In the genomic region with DNA sequence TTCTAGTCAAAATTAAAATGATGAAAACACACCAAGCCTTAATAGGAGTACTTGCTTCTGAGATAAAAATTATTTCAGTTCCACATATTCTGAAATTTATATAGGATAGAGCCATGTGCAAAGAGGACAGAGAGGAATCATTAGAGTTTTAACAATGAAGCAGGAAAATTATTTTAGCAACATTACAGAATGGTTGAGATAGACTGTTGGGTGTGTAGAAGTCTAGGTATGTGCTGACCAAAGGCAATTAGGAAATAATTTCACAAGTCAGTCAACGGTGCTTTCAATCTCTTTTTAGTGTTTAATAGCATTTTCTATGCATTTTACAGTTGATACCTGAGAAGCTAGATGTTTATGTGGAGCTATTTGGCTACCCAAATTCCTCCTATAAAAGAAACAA, we compare ENCODE assay signal across 23 cellular contexts. TPM values are rescaled to one million over a fixed set of nuclear protein-coding genes. Genes with fewer than 3 reads are reported as not detected.
DNase-seq lines count a peak whose midpoint lies in the region; ATAC-seq and TF ChIP-seq lines count a peak whose summit lies in the region.
"Had no signal": no experiment of that assay in that cellular context is flagged by ENCODE, and none has a peak within 500 bp of the region (broad histone marks: within the 10 kb centered on the region; RNA-seq: fewer than 3 reads in every experiment).

No MANE protein-coding gene starts in this region.

- no peaks in the 10 kb centered on the region for H3K27me3 Mint-ChIP-seq in activated T-cell treated with anti-CD3 and anti-CD28 coated beads, Interleukin-2, amount 50 U/mL, for 24 hours
- H3K27me3 Mint-ChIP-seq in WTC11 (ENCODE audit: low read depth), result no peaks in the 10 kb centered on the region
- no peaks in the 10 kb centered on the region for H3K27me3 Mint-ChIP-seq in progenitor cell of endocrine pancreas

- peaks cover 3% of the 10 kb centered on the region for H3K9me3 Mint-ChIP-seq in activated T-cell treated with anti-CD3 and anti-CD28 coated beads, Interleukin-2, amount 50 U/mL, for 24 hours
- H3K9me3 Mint-ChIP-seq in WTC11 (no peaks in the 10 kb centered on the region), progenitor cell of endocrine pancreas (ENCODE audit: low read depth) (peaks cover 10% of the 10 kb centered on the region)
- H3K9me3 Mint-ChIP-seq: H9, mesothelial cell of epicardium, nephron had no signal

- H3K27ac ChIP-seq in HL-60 (replicated peaks), result peak overlapping the region; percentile 60
- H3K27ac ChIP-seq: heart left ventricle, parathyroid adenoma, SJCRH30, testis, uterus, VCaP had no signal

- no peak for ATAC-seq in WTC11
- ATAC-seq: activated naive CD4-positive, alpha-beta T cell treated with anti-CD3 and anti-CD28 coated beads, Interleukin-2, amount 50 U/mL, for 72 hours had no signal

- H3K4me3 Mint-ChIP-seq in activated T-cell treated with anti-CD3 and anti-CD28 coated beads, Interleukin-2, amount 50 U/mL, for 24 hours, result no peak overlapping the region
- H3K4me3 Mint-ChIP-seq in WTC11 (no peak overlapping the region), progenitor cell of endocrine pancreas (ENCODE audit: low read depth) (no peak overlapping the region)
- H3K4me3 Mint-ChIP-seq: H9, mesothelial cell of epicardium, nephron had no signal

- DNase-seq in activated T-cell treated with anti-CD3 and anti-CD28 coated beads, Interleukin-2, amount 50 U/mL, for 24 hours, result no peak
- no peak for DNase-seq in activated T-cell treated with anti-CD3 and anti-CD28 coated beads, Interleukin-2, amount 50 U/mL, for 1 hour
- no peak for DNase-seq in HL-60 (ENCODE audit: low read depth in 1 of 2, low spot score in 1 of 2)
- DNase-seq in WTC11 (ENCODE audit: low spot score), result no peak
- no peak for DNase-seq in progenitor cell of endocrine pancreas (ENCODE audit: low spot score, unreplicated experiment)
- DNase-seq in islet precursor cell, result no peak
- DNase-seq in H4 (ENCODE audit: low spot score), result no peak
- no peak for DNase-seq in AG08396 (ENCODE audit: low spot score)
- DNase-seq: activated CD4-positive, alpha-beta T cell treated with anti-CD3 and anti-CD28 coated beads, Interleukin-2, amount 50 U/mL, for 4 hours; activated T-cell treated with anti-CD3 and anti-CD28 coated beads for 4 hours; C1 segment of cervical spinal cord; H9; heart left ventricle; NCI-H1105; NCI-H2029 treated with DMSO at 0.1 percent for 48 hours; SJCRH30; testis; uterus had no signal

- CTCF ChIA-PET in WTC11 (lab: Charles Lee), result no interaction called here

- TF ChIP-seq CTCF in HL-60 (IDR thresholded peaks at IDR 0.05; ENCODE audit: insufficient read depth, low read length) (no peak), WTC11 (IDR thresholded peaks at IDR 0.05) (no peak), progenitor cell of endocrine pancreas (IDR thresholded peaks at IDR 0.05; ENCODE audit: unreplicated experiment) (no peak)

- H3K27me3 ChIP-seq in HL-60 (ENCODE audit: insufficient read depth, poor library complexity, severe bottlenecking), result no peaks in the 10 kb centered on the region
- H3K27me3 ChIP-seq: heart left ventricle, SJCRH30, testis, uterus had no signal

- H3K4me3 ChIP-seq in HL-60 (replicated peaks; ENCODE audit: insufficient read depth, low read length), result no peak overlapping the region
- H3K4me3 ChIP-seq: heart left ventricle, SJCRH30, testis, uterus had no signal

- H3K27ac Mint-ChIP-seq in activated T-cell treated with anti-CD3 and anti-CD28 coated beads, Interleukin-2, amount 50 U/mL, for 24 hours, result peak overlapping the region; percentile 70
- H3K27ac Mint-ChIP-seq in WTC11 (peak overlapping the region; percentile 41), progenitor cell of endocrine pancreas (peak overlapping the region; percentile 77)
- H3K27ac Mint-ChIP-seq: mesothelial cell of epicardium had no signal

- H3K4me1 Mint-ChIP-seq in activated T-cell treated with anti-CD3 and anti-CD28 coated beads, Interleukin-2, amount 50 U/mL, for 24 hours (ENCODE audit: low read depth), result peaks cover 67% of the 10 kb centered on the region
- H3K4me1 Mint-ChIP-seq in WTC11 (peaks cover 33% of the 10 kb centered on the region), progenitor cell of endocrine pancreas (ENCODE audit: low read depth) (peaks cover 15% of the 10 kb centered on the region)

- peaks cover 40% of the 10 kb centered on the region for H3K36me3 Mint-ChIP-seq in activated T-cell treated with anti-CD3 and anti-CD28 coated beads, Interleukin-2, amount 50 U/mL, for 24 hours (ENCODE audit: low read depth)
- H3K36me3 Mint-ChIP-seq in WTC11 (no peaks in the 10 kb centered on the region), progenitor cell of endocrine pancreas (ENCODE audit: insufficient read depth) (peaks cover 14% of the 10 kb centered on the region)

- POLR2A ChIA-PET in WTC11 (lab: Charles Lee), result no interaction called here

TF ChIP-seq in WTC11, 78 proteins besides CTCF, POLR2A, EP300 and RAD21 (continues in another document):
- TF ChIP-seq, protein P1, sequence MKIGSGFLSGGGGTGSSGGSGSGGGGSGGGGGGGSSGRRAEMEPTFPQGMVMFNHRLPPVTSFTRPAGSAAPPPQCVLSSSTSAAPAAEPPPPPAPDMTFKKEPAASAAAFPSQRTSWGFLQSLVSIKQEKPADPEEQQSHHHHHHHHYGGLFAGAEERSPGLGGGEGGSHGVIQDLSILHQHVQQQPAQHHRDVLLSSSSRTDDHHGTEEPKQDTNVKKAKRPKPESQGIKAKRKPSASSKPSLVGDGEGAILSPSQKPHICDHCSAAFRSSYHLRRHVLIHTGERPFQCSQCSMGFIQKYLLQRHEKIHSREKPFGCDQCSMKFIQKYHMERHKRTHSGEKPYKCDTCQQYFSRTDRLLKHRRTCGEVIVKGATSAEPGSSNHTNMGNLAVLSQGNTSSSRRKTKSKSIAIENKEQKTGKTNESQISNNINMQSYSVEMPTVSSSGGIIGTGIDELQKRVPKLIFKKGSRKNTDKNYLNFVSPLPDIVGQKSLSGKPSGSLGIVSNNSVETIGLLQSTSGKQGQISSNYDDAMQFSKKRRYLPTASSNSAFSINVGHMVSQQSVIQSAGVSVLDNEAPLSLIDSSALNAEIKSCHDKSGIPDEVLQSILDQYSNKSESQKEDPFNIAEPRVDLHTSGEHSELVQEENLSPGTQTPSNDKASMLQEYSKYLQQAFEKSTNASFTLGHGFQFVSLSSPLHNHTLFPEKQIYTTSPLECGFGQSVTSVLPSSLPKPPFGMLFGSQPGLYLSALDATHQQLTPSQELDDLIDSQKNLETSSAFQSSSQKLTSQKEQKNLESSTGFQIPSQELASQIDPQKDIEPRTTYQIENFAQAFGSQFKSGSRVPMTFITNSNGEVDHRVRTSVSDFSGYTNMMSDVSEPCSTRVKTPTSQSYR (CRISPR knock-in tag; IDR thresholded peaks at IDR 0.05), result no peak
- TF ChIP-seq, protein P2, sequence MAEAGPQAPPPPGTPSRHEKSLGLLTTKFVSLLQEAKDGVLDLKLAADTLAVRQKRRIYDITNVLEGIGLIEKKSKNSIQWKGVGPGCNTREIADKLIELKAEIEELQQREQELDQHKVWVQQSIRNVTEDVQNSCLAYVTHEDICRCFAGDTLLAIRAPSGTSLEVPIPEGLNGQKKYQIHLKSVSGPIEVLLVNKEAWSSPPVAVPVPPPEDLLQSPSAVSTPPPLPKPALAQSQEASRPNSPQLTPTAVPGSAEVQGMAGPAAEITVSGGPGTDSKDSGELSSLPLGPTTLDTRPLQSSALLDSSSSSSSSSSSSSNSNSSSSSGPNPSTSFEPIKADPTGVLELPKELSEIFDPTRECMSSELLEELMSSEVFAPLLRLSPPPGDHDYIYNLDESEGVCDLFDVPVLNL (CRISPR knock-in tag; IDR thresholded peaks at IDR 0.05; ENCODE audit: borderline replicate concordance, low read depth), result no peak
- TF ChIP-seq, protein P3, sequence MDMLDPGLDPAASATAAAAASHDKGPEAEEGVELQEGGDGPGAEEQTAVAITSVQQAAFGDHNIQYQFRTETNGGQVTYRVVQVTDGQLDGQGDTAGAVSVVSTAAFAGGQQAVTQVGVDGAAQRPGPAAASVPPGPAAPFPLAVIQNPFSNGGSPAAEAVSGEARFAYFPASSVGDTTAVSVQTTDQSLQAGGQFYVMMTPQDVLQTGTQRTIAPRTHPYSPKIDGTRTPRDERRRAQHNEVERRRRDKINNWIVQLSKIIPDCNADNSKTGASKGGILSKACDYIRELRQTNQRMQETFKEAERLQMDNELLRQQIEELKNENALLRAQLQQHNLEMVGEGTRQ (CRISPR knock-in tag; IDR thresholded peaks at IDR 0.05), result no peak
- no peak for TF ChIP-seq ELF4 (CRISPR knock-in tag; IDR thresholded peaks at IDR 0.05; ENCODE audit: low read depth)
- TF ChIP-seq, protein P4, sequence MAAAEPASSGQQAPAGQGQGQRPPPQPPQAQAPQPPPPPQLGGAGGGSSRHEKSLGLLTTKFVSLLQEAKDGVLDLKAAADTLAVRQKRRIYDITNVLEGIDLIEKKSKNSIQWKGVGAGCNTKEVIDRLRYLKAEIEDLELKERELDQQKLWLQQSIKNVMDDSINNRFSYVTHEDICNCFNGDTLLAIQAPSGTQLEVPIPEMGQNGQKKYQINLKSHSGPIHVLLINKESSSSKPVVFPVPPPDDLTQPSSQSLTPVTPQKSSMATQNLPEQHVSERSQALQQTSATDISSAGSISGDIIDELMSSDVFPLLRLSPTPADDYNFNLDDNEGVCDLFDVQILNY (CRISPR knock-in tag; IDR thresholded peaks at IDR 0.05), result no peak
- TF ChIP-seq NR1H2 (CRISPR knock-in tag; IDR thresholded peaks at IDR 0.05), result no peak

RNA-seq across cellular contexts. Expression of a gene that starts 25.2 kb away (rescaled TPM):
- total RNA-seq in WTC11 (2021) (28.4 to 33.9 TPM (median 28.7 TPM) in 3 replicates), progenitor cell of endocrine pancreas (68.3 and 77.0 TPM in 2 replicates)
- 14.3 and 25.8 TPM in 2 replicates for total RNA-seq in H4 (2014; rRNA removed; shearing (Covaris generic))
